10 cellular contexts compared by ENCODE assay signal in the genomic region with DNA sequence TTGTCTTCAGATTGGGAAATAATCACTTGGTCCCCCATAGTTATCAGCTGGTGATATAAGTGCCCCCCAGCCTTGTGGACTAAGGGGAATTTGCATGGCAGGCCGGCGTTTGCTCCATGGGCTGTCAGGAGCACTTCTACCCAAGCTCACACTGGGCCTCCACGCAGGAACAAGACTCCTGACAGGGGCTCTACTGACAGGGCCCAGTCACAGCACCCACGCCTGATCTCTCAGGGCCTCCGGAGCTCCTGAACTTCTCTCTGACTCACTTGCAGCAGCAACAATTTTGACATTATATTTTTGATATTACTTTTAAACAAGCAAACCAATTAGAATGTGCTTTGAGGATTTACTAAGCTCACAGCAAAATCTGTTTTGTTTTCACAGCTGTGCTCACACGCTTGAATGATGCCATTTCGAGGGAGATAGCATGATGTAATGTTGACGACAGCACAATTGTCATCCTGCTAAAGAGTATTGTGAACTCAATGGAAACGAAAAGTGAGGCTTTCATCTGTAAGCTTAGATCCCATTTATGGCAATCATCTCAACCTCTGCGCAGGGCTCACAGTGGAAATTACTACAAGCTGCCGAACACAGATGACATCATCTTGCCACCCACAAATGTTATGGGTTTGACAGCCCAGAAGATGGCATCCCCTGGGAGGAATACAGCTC. TPM values are rescaled to one million over a fixed set of nuclear protein-coding genes. Genes with fewer than 3 reads are reported as not detected.
A peak's percentile ranks its signal among the peaks of the same experiment; 100 is the strongest.
DNase-seq lines count a peak whose midpoint lies in the region; ATAC-seq and TF ChIP-seq lines count a peak whose summit lies in the region.
"Had no signal": no experiment of that assay in that cellular context is flagged by ENCODE, and none has a peak within 500 bp of the region (broad histone marks: within the 10 kb centered on the region; RNA-seq: fewer than 3 reads in every experiment).

No MANE protein-coding gene starts in this region.

- no peaks in the 10 kb centered on the region for H3K36me3 ChIP-seq in upper lobe of left lung
- H3K36me3 ChIP-seq in ascending aorta = no peaks in the 10 kb centered on the region

- peak; percentile 82 for ATAC-seq in GM19463 (IDR thresholded peaks at IDR 0.05; ENCODE audit: unreplicated experiment)
- no peak for ATAC-seq in upper lobe of left lung (ENCODE audit: low FRiP score in 2 of 2)

- H3K4me3 ChIP-seq in upper lobe of left lung (no peak overlapping the region), ascending aorta (no peak overlapping the region)

- H3K9me3 ChIP-seq in upper lobe of left lung (no peaks in the 10 kb centered on the region), ascending aorta (no peaks in the 10 kb centered on the region)

- no peak for TF ChIP-seq EP300 in upper lobe of left lung (IDR thresholded peaks at IDR 0.05)

- intact Hi-C loops in head of caudate nucleus (cut with DNase I) (no loop called here), ascending aorta (cut with DNase I) (no loop called here)

- H3K27me3 ChIP-seq in upper lobe of left lung = no peaks in the 10 kb centered on the region
- H3K27me3 ChIP-seq in ascending aorta = no peaks in the 10 kb centered on the region

- DNase-seq in Daoy (ENCODE audit: low read depth) = peak; percentile 20
- DNase-seq in NAMALWA (ENCODE audit: low spot score) = peak; percentile 37
- DNase-seq in head of caudate nucleus = peak in 38 of 42 donors; percentile 12 to 88 (median 59)
- DNase-seq in NCI-H2171 treated with DMSO at 0.1 percent for 48 hours (lab: John Stamatoyannopoulos, UW) = no peak
- no peak for DNase-seq in NCI-H226
- no peak for DNase-seq in upper lobe of left lung
- DNase-seq in ascending aorta (ENCODE audit: low spot score in 2 of 2) = no peak
- DNase-seq: foreskin melanocyte, NCI-H1436 treated with DMSO at 0.1 percent for 48 hours had no signal

- 87 to 91% methylated on average over 8 to 11 of the region's 11 CpGs for whole genome bisulfite sequencing in upper lobe of left lung, 2 donors

- H3K27ac ChIP-seq in upper lobe of left lung (no peak overlapping the region), ascending aorta (no peak overlapping the region)

- TF ChIP-seq CTCF in upper lobe of left lung (IDR thresholded peaks at IDR 0.05) (no peak), ascending aorta (IDR thresholded peaks at IDR 0.05) (no peak)

- H3K4me1 ChIP-seq in upper lobe of left lung (no peaks in the 10 kb centered on the region), ascending aorta (no peaks in the 10 kb centered on the region)

- no peak for TF ChIP-seq POLR2A in upper lobe of left lung (IDR thresholded peaks at IDR 0.05)

RNA-seq across cellular contexts. Expression of a gene that starts 28.7 kb away (rescaled TPM):
- 373 and 390 TPM in 2 replicates for total RNA-seq in Daoy (2014; rRNA removed; shearing (Covaris generic))
- total RNA-seq in upper lobe of left lung (100 to 1,000 TPM in 4 of 6 donors, 10 to 100 TPM in 2; 52.4 to 177 (median 132) TPM), ascending aorta (192 TPM)

Comparison
In these comparisons a context has a peak if more than half of its experiments do, and no peak if none do; other contexts are left out.
1. DNase-seq: peak in Daoy (single experiment), NAMALWA (single experiment) and head of caudate nucleus (38 of 42); none in NCI-H2171 treated with DMSO at 0.1 percent for 48 hours (single experiment), NCI-H226 (single experiment), upper lobe of left lung (0 of 2) and ascending aorta (0 of 2).